Comparison of ENCODE assay signal across 22 cellular contexts in genomic region chr1:6163973-6164617, GRCh38. TPM values are rescaled to one million over a fixed set of nuclear protein-coding genes. Genes with fewer than 3 reads are reported as not detected.
DNase-seq lines count a peak whose midpoint lies in the region; TF ChIP-seq lines count a peak whose summit lies in the region.
"Had no signal": no experiment of that assay in that cellular context is flagged by ENCODE, and none has a peak within 500 bp of the region (broad histone marks: within the 10 kb centered on the region; RNA-seq: fewer than 3 reads in every experiment).

No MANE protein-coding gene starts in this region.

- peak overlapping the region in 8 of 59 donors; percentile 10 to 26 (median 16) for H3K4me3 ChIP-seq in dorsolateral prefrontal cortex
- H3K4me3 ChIP-seq: GM12878, GM23248, HAP-1 had no signal

- TF ChIP-seq CTCF in dorsolateral prefrontal cortex (IDR thresholded peaks at IDR 0.05 in 54 of 56, conservative IDR thresholded peaks at IDR 0.05 in 2 of 56; ENCODE audit: low read depth in 1 of 56, partially characterized antibody in 56 of 56), result no peak

- DNase-seq in NCI-H2227 (lab: John Stamatoyannopoulos, UW; ENCODE audit: unreplicated experiment) (peak; percentile 36), NCI-H2227 treated with DMSO at 0.1 percent for 48 hours (lab: John Stamatoyannopoulos, UW) (no peak), NCI-H526 (lab: John Stamatoyannopoulos, UW) (peak; percentile 75 to 83), dorsolateral prefrontal cortex (peak in 2 of 10 donors; percentile 65 to 69), superior temporal gyrus (ENCODE audit: extremely low spot score) (peak; percentile 69), SIG-M5 treated with dmso at 0.1 percent for 504 hours (lab: John Stamatoyannopoulos, UW; ENCODE audit: unreplicated experiment) (no peak)
- DNase-seq in activated CD4-positive, alpha-beta T cell treated with anti-CD3 and anti-CD28 coated beads, Interleukin-2, amount 50 U/mL, for 1 hour, result no peak
- DNase-seq: GM23248, NCI-H1092 treated with DMSO at 0.1 percent for 48 hours, NCI-H146, NCI-H2029, NCI-H510A, NCI-H774, OCI-M1, SHP77 treated with DMSO at 0.1 percent for 48 hours, SK-N-SH, T-helper 2 cell had no signal

- peak overlapping the region in 57 of 59 donors; percentile 19 to 99 (median 85) for H3K27ac ChIP-seq in dorsolateral prefrontal cortex
- H3K27ac ChIP-seq: GM23248, KMS-11 had no signal

- intact Hi-C loops in dorsolateral prefrontal cortex (cut with DNase I), result no loop called here

- peaks cover 0 to 11% (median 0%) of the 10 kb centered on the region in 45 donors for H3K27me3 ChIP-seq in dorsolateral prefrontal cortex

RNA-seq across cellular contexts. Expression of gene CHD5, which starts 16.0 kb away (rescaled TPM):
- 100 to 1,000 TPM in 111 of 120 experiments, 10 to 100 TPM in 9; 40.0 to 225 (median 141) TPM for total RNA-seq in dorsolateral prefrontal cortex
- total RNA-seq: HT1080, RPMI7951 had no signal

RNA-seq across cellular contexts. Expression of gene RPL22, which starts 35.3 kb away (rescaled TPM):
- 100 to 1,000 TPM; 111 to 227 (median 176) TPM for total RNA-seq in dorsolateral prefrontal cortex

RNA-seq across cellular contexts. Expression of gene RNF207, which starts 41.8 kb away (rescaled TPM):
- total RNA-seq in dorsolateral prefrontal cortex, result 10 to 100 TPM in 118 of 120 experiments, 1 to 10 TPM in 2; 7.4 to 42.1 (median 22.0) TPM

Comparison
In these comparisons a context has a peak if more than half of its experiments do, and no peak if none do; other contexts are left out.
1. DNase-seq: peak in NCI-H2227 (single experiment), NCI-H526 (2 of 2) and superior temporal gyrus (single experiment); none in NCI-H2227 treated with DMSO at 0.1 percent for 48 hours (single experiment), activated CD4-positive, alpha-beta T cell treated with anti-CD3 and anti-CD28 coated beads, Interleukin-2, amount 50 U/mL, for 1 hour (single experiment) and SIG-M5 treated with dmso at 0.1 percent for 504 hours (single experiment).